In genomic region chr2:46197672-46198071, GRCh38 we compare ENCODE assay signal across 13 cellular contexts.
"Had no signal": no experiment of that assay in that cellular context is flagged by ENCODE, and none has a peak within 500 bp of the region (broad histone marks: within the 10 kb centered on the region; RNA-seq: fewer than 3 reads in every experiment).

No MANE protein-coding gene starts in this region.

- H3K27ac ChIP-seq: neutrophil had no signal

- ATAC-seq: stimulated activated naive B cell treated with anti-CD40 and anti-IgM and Interleukin-4, amounts not matched to agents 10 μg/mL and 1 μg/mL and 100 μg/mL, for 72 hours had no signal

- H3K36me3 ChIP-seq: neutrophil had no signal

- H3K27me3 ChIP-seq: neutrophil had no signal

- H3K27me3 Mint-ChIP-seq: activated B cell treated with CpG ODN at 0.5 μM for 24 hours; activated naive CD8-positive, alpha-beta T cell; activated T-cell treated with anti-CD3 and anti-CD28 coated beads, Interleukin-2, amount 50 U/mL, for 24 hours; naive B cell; stimulated activated naive B cell treated with anti-CD40 and anti-IgM and Interleukin-4, amounts not matched to agents 10 μg/mL and 1 μg/mL and 100 μg/mL, for 72 hours; type B pancreatic cell had no signal

- DNase-seq: activated B cell treated with CpG ODN at 0.5 μM for 24 hours; activated CD4-positive, alpha-beta T cell treated with anti-CD3 and anti-CD28 coated beads, Interleukin-2, amount 50 U/mL, for 1 hour; activated gamma-delta T cell; activated T-cell treated with anti-CD3 and anti-CD28 coated beads, Interleukin-2, amount 50 U/mL, for 24 hours; anterior cingulate cortex; kidney; naive B cell; posterior cingulate gyrus; stimulated activated naive B cell treated with anti-CD40 and anti-IgM and Interleukin-4, amounts not matched to agents 10 μg/mL and 1 μg/mL and 100 μg/mL, for 72 hours had no signal

- H3K27ac Mint-ChIP-seq: activated B cell treated with CpG ODN at 0.5 μM for 24 hours; activated naive CD8-positive, alpha-beta T cell; activated T-cell treated with anti-CD3 and anti-CD28 coated beads, Interleukin-2, amount 50 U/mL, for 24 hours; stimulated activated naive B cell treated with anti-CD40 and anti-IgM and Interleukin-4, amounts not matched to agents 10 μg/mL and 1 μg/mL and 100 μg/mL, for 72 hours; type B pancreatic cell had no signal

- H3K4me2 ChIP-seq: smooth muscle cell had no signal

- H3K9me3 ChIP-seq: neutrophil had no signal

- H3K36me3 Mint-ChIP-seq: activated naive CD8-positive, alpha-beta T cell; naive B cell; stimulated activated naive B cell treated with anti-CD40 and anti-IgM and Interleukin-4, amounts not matched to agents 10 μg/mL and 1 μg/mL and 100 μg/mL, for 72 hours; type B pancreatic cell had no signal

- H3K4me3 Mint-ChIP-seq: activated B cell treated with CpG ODN at 0.5 μM for 24 hours; activated naive CD8-positive, alpha-beta T cell; activated T-cell treated with anti-CD3 and anti-CD28 coated beads, Interleukin-2, amount 50 U/mL, for 24 hours; naive B cell; stimulated activated naive B cell treated with anti-CD40 and anti-IgM and Interleukin-4, amounts not matched to agents 10 μg/mL and 1 μg/mL and 100 μg/mL, for 72 hours; type B pancreatic cell had no signal

- H3K4me3 ChIP-seq: smooth muscle cell had no signal
